Comparison of ENCODE assay signal across 21 cellular contexts in genomic region chr3:46548611-46549010, GRCh38. TPM values are rescaled to one million over a fixed set of nuclear protein-coding genes. Genes with fewer than 3 reads are reported as not detected.
"Had no signal": no experiment of that assay in that cellular context is flagged by ENCODE, and none has a peak within 500 bp of the region (broad histone marks: within the 10 kb centered on the region; RNA-seq: fewer than 3 reads in every experiment).

No MANE protein-coding gene starts in this region.

RNA-seq across cellular contexts. Expression of gene LRRC2, which starts 17.5 kb away (rescaled TPM):
- total RNA-seq: natural killer cell treated with Interleukin-12 subunit alpha and Interleukin-12 subunit beta and Interleukin-15 and Interleukin-18, amount 100 ng/mL, for 72 hours had no signal
- polyA plus RNA-seq: immature natural killer cell, neural cell had no signal

RNA-seq across cellular contexts. Expression of gene RTP3, which starts 50.8 kb away (rescaled TPM):
- total RNA-seq: kidney; left colon; left lung; lower lobe of right lung; mammary epithelial cell; mucosa of descending colon; myocyte; naive thymus-derived CD4-positive, alpha-beta T cell; natural killer cell treated with Interleukin-12 subunit alpha and Interleukin-12 subunit beta and Interleukin-15 and Interleukin-18, amount 100 ng/mL, for 72 hours; omental fat pad; pancreas; sigmoid colon; spleen; subcutaneous adipose tissue; suprapubic skin; thoracic aorta; ureter; uterus had no signal
- polyA plus RNA-seq: immature natural killer cell; mammary epithelial cell; naive thymus-derived CD4-positive, alpha-beta T cell; neural cell; pancreas; sigmoid colon; small intestine; spleen had no signal
